8 cellular contexts compared by ENCODE assay signal in genomic region chr3:65751123-65751700, GRCh38.
DNase-seq lines count a peak whose midpoint lies in the region; ATAC-seq and TF ChIP-seq lines count a peak whose summit lies in the region.

No MANE protein-coding gene starts in this region.

- WGBS in esophagus squamous epithelium, 2 donors, result 67% methylated on average over 5 of the region's 5 CpGs

- no peaks in the 10 kb centered on the region for H3K9me3 Mint-ChIP-seq in nephron

- ATAC-seq in GM19463 (IDR thresholded peaks at IDR 0.05; ENCODE audit: unreplicated experiment) (peak; percentile 61), HG03457 (IDR thresholded peaks at IDR 0.05; ENCODE audit: unreplicated experiment) (no peak), HG03378 (IDR thresholded peaks at IDR 0.05; ENCODE audit: unreplicated experiment) (no peak)

- intact Hi-C loops in esophagus squamous epithelium (cut with DNase I), result no loop called here

- DNase-seq in COLO668 (lab: John Stamatoyannopoulos, UW; ENCODE audit: unreplicated experiment) (peak; percentile 42), OCI-M1 (lab: John Stamatoyannopoulos, UW) (peak; percentile 67), esophagus squamous epithelium (lab: John Stamatoyannopoulos, UW) (no peak), T-helper 1 cell (no peak)

- no peak overlapping the region for H3K4me3 Mint-ChIP-seq in nephron

- TF ChIP-seq CTCF in esophagus squamous epithelium (IDR thresholded peaks at IDR 0.05) (peak in 5 of 6 experiments; percentile 37 to 63 (median 46)), nephron (IDR thresholded peaks at IDR 0.05; ENCODE audit: unreplicated experiment in 3 of 3) (peak; percentile 51 to 62 (median 52))

- H3K27me3 Mint-ChIP-seq in nephron (ENCODE audit: low read depth), result no peaks in the 10 kb centered on the region

- H3K4me1 Mint-ChIP-seq in nephron, result peaks cover 10% of the 10 kb centered on the region

- TF ChIP-seq POLR2A in esophagus squamous epithelium (IDR thresholded peaks at IDR 0.05), result no peak

- H3K4me1 ChIP-seq in esophagus squamous epithelium, result no peaks in the 10 kb centered on the region

- H3K27me3 ChIP-seq in esophagus squamous epithelium, result no peaks in the 10 kb centered on the region

- no peak overlapping the region for H3K27ac ChIP-seq in esophagus squamous epithelium

- no peaks in the 10 kb centered on the region for H3K36me3 ChIP-seq in esophagus squamous epithelium

- no peak overlapping the region for H3K27ac Mint-ChIP-seq in nephron

- no peaks in the 10 kb centered on the region for H3K36me3 Mint-ChIP-seq in nephron (ENCODE audit: low read depth)

- no peaks in the 10 kb centered on the region for H3K9me3 ChIP-seq in esophagus squamous epithelium

- no peak overlapping the region for H3K4me3 ChIP-seq in esophagus squamous epithelium

Comparison
In these comparisons a context has a peak if more than half of its experiments do, and no peak if none do; other contexts are left out.
1. DNase-seq: peak in COLO668 (single experiment) and OCI-M1 (single experiment); none in esophagus squamous epithelium (single experiment) and T-helper 1 cell (0 of 5).